19 cellular contexts compared by ENCODE assay signal in the genomic region with DNA sequence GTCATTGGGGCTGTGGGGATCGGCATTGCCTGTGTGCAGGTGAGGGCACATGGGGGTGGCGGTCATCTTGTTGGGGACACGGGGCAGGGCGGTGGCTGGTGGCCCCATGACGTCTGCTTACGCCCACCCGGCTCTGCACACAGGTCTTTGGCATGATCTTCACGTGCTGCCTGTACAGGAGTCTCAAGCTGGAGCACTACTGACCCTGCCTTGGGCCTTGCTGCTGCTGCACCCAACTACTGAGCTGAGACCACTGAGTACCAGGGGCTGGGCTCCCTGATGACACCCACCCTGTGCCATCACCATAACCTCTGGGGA. TPM values are rescaled to one million over a fixed set of nuclear protein-coding genes. Genes with fewer than 3 reads are reported as not detected.
A peak's percentile ranks its signal among the peaks of the same experiment; 100 is the strongest.
DNase-seq lines count a peak whose midpoint lies in the region; ATAC-seq and TF ChIP-seq lines count a peak whose summit lies in the region.
"Had no signal": no experiment of that assay in that cellular context is flagged by ENCODE, and none has a peak within 500 bp of the region (broad histone marks: within the 10 kb centered on the region; RNA-seq: fewer than 3 reads in every experiment).

No MANE protein-coding gene starts in this region.

- peak overlapping the region; percentile 13 for H3K4me2 ChIP-seq in fibroblast of lung (ENCODE audit: extremely low read depth, insufficient read depth, low read length)
- H3K4me2 ChIP-seq: GM23338 had no signal

- no peak overlapping the region for H2AFZ ChIP-seq in fibroblast of lung (ENCODE audit: low read length)
- H2AFZ ChIP-seq: GM23338 had no signal

- in situ Hi-C loops in Panc1 (cut with HindIII; ENCODE audit: low pct_unique_long_range_greater_than_20kb, low sequenced_read_pairs) (no loop called here), transverse colon (cut with MboI; ENCODE audit: low pct_ligation_motif_present in 1 of 4, low pct_unique_long_range_greater_than_20kb in 1 of 4, low sequenced_read_pairs in 3 of 4) (no loop called here), KBM-7 (cut with MboI; ENCODE audit: low pct_unique_long_range_greater_than_20kb, low sequenced_read_pairs) (no loop called here)

- TF ChIP-seq EP300 in transverse colon (IDR thresholded peaks at IDR 0.05; ENCODE audit: low read depth): no peak

- H3K36me3 ChIP-seq in left ventricle myocardium inferior: peaks cover 50% of the 10 kb centered on the region
- peaks cover 5% of the 10 kb centered on the region; the same call in 1 of the 2 replicates for H3K36me3 ChIP-seq in Panc1 (ENCODE audit: control insufficient read depth, insufficient read depth, low read length)
- H3K36me3 ChIP-seq in fibroblast of lung (ENCODE audit: control insufficient read depth, insufficient read depth, low read length): peaks cover 45% of the 10 kb centered on the region
- peaks cover 0 to 16% (median 6%) of the 10 kb centered on the region in 4 donors for H3K36me3 ChIP-seq in transverse colon

- H3K27me3 ChIP-seq in left ventricle myocardium inferior (ENCODE audit: low read depth) (no peaks in the 10 kb centered on the region), Panc1 (ENCODE audit: control insufficient read depth, insufficient read depth, low read length) (no peaks in the 10 kb centered on the region), fibroblast of lung (ENCODE audit: control insufficient read depth, insufficient read depth, low read length) (no peaks in the 10 kb centered on the region), transverse colon (no peaks in the 10 kb centered on the region)
- H3K27me3 ChIP-seq: Peyer's patch had no signal

- H3K4me3 ChIP-seq in left ventricle myocardium inferior (no peak overlapping the region), Panc1 (ENCODE audit: low read depth in 2 of 2, low read length in 2 of 2) (no peak overlapping the region), fibroblast of lung (replicated peaks in 1 of 4; ENCODE audit: control extremely low read depth in 1 of 4, insufficient read depth in 1 of 4, low read depth in 3 of 4, low read length in 4 of 4) (no peak overlapping the region), transverse colon (no peak overlapping the region)
- H3K4me3 ChIP-seq: GM23338, Peyer's patch had no signal

- ATAC-seq in left ventricle myocardium superior (no peak), Panc1 (peak; percentile 5)

- CTCF ChIA-PET in Panc1 (lab: Charles Lee): interaction anchor here (0.7 to 1.3 kb wide), 2 partner anchors 17 to 213 kb away, joined by 3 to 8 read pairs; no protein-coding TSS in a partner anchor

- WGBS in transverse colon (ENCODE audit: low coverage in 1 of 2), 2 donors: 90% methylated on average over 8 of the region's 8 CpGs; no CpG with 5 or more reads in 1 of the 2 donors

- H3K9ac ChIP-seq in fibroblast of lung (ENCODE audit: insufficient read depth, low read length): no peak overlapping the region

- H3K9me3 ChIP-seq in left ventricle myocardium inferior (replicated peaks) (no peaks in the 10 kb centered on the region), Panc1 (ENCODE audit: control insufficient read depth, insufficient read depth, low read depth, low read length) (no peaks in the 10 kb centered on the region), fibroblast of lung (ENCODE audit: control insufficient read depth, insufficient read depth, low read depth, low read length) (no peaks in the 10 kb centered on the region), transverse colon (no peaks in the 10 kb centered on the region)
- H3K9me3 ChIP-seq: Peyer's patch had no signal

- peaks cover 5% of the 10 kb centered on the region for H4K20me1 ChIP-seq in fibroblast of lung (ENCODE audit: control insufficient read depth, extremely low read depth, insufficient read depth, low read length)

- H3K4me1 ChIP-seq in left ventricle myocardium inferior (peaks cover 96% of the 10 kb centered on the region), Panc1 (ENCODE audit: control insufficient read depth, insufficient read depth, low read length) (peaks cover 63% of the 10 kb centered on the region), fibroblast of lung (ENCODE audit: control insufficient read depth, extremely low read depth, insufficient read depth, low read length) (peaks cover 26% of the 10 kb centered on the region), transverse colon (peaks cover 29 to 80% (median 55%) of the 10 kb centered on the region in 4 donors)

- DNase-seq in left ventricle myocardium inferior: no peak
- DNase-seq in left ventricle myocardium superior: no peak
- DNase-seq in Panc1 (ENCODE audit: low read depth, low spot score): no peak
- DNase-seq in fibroblast of lung (ENCODE audit: low read depth in 2 of 2): no peak
- no peak for DNase-seq in transverse colon
- DNase-seq in mesenteric fat pad (ENCODE audit: low spot score): no peak
- DNase-seq in KBM-7: no peak
- DNase-seq in activated effector memory CD4-positive, alpha-beta T cell treated with anti-CD3 and anti-CD28 coated beads, Interleukin-2, amount 50 U/mL, for 16 hours: no peak
- DNase-seq: C1 segment of cervical spinal cord, GDM1, KG1, NCI-H1048, NCI-H1436 treated with DMSO at 0.1 percent for 48 hours, NCI-H2081 treated with DMSO at 0.1 percent for 48 hours, NCI-H510A treated with DMSO at 0.1 percent for 48 hours, Peyer's patch, SHP77 had no signal

- intact Hi-C loops in left ventricle myocardium inferior (cut with micrococcal nuclease): no loop called here
- intact Hi-C loops in left ventricle myocardium superior (cut with micrococcal nuclease): no loop called here
- intact Hi-C loops in Panc1 (cut with micrococcal nuclease; ENCODE audit: unreplicated experiment): no loop called here
- intact Hi-C loops in transverse colon (cut with DNase I; ENCODE audit: low total_unique reads): no loop called here

- no peak for TF ChIP-seq POLR2A in transverse colon (IDR thresholded peaks at IDR 0.05)

- H3K79me2 ChIP-seq in fibroblast of lung (ENCODE audit: control insufficient read depth, insufficient read depth, low read length): peaks cover 78% of the 10 kb centered on the region

- TF ChIP-seq CTCF in left ventricle myocardium inferior (IDR thresholded peaks at IDR 0.05; ENCODE audit: borderline replicate concordance): no peak
- no peak for TF ChIP-seq CTCF in Panc1 (IDR thresholded peaks at IDR 0.05)
- no peak for TF ChIP-seq CTCF in fibroblast of lung (conservative IDR thresholded peaks at IDR 0.05 in 1 of 2, IDR thresholded peaks at IDR 0.05 in 1 of 2; ENCODE audit: low read depth in 1 of 2, low read length in 2 of 2)
- no peak for TF ChIP-seq CTCF in transverse colon (IDR thresholded peaks at IDR 0.05)

- H3K27ac ChIP-seq in left ventricle myocardium inferior (replicated peaks) (peak overlapping the region; percentile 45), Panc1 (ENCODE audit: low read length) (peak overlapping the region; percentile 92), fibroblast of lung (ENCODE audit: insufficient read depth, low read length) (no peak overlapping the region), transverse colon (peak overlapping the region in 3 of 4 donors; percentile 28 to 91 (median 36))
- H3K27ac ChIP-seq: HL-60 had no signal

- POLR2A ChIA-PET in Panc1 (lab: Charles Lee): no interaction called here

- BruUV-seq in Panc1 (replicated peaks; lab: Mats Ljungman, UMichigan): no TSS peak

RNA-seq across cellular contexts. Expression of a gene that starts 4.4 kb away (rescaled TPM):
- 226 TPM for total RNA-seq in left ventricle myocardium inferior
- total RNA-seq in left ventricle myocardium superior: 266 TPM
- total RNA-seq in Panc1 (2021; ENCODE audit: unreplicated experiment): 673 TPM
- polyA plus RNA-seq in Panc1 (2012; ENCODE audit: insufficient read length): 2,061 TPM
- 106 and 196 TPM in 2 replicates for total RNA-seq in fibroblast of lung
- polyA plus RNA-seq in fibroblast of lung: 181 and 317 TPM in 2 replicates
- 609 and 1,027 TPM in 2 replicates for polyA plus RNA-seq in fibroblast of lung (2012)
- polyA minus RNA-seq in fibroblast of lung (ENCODE audit: low replicate concordance): 267 and 318 TPM in 2 replicates
- total RNA-seq in transverse colon: 10 to 100 TPM in 3 of 4 donors, 1 to 10 TPM in 1; 9.7 to 66.6 (median 32.7) TPM
- total RNA-seq in mesenteric fat pad: 203 TPM

RNA-seq across cellular contexts. Expression of a gene that starts 4.7 kb away (rescaled TPM):
- 33.0 TPM for total RNA-seq in left ventricle myocardium inferior
- total RNA-seq in left ventricle myocardium superior: 40.5 TPM
- 187 TPM for total RNA-seq in Panc1 (2021; ENCODE audit: unreplicated experiment)
- 257 TPM for polyA plus RNA-seq in Panc1 (2012; ENCODE audit: insufficient read length)
- total RNA-seq in fibroblast of lung: 133 and 191 TPM in 2 replicates
- polyA plus RNA-seq in fibroblast of lung: 102 and 133 TPM in 2 replicates
- 163 and 243 TPM in 2 replicates for polyA plus RNA-seq in fibroblast of lung (2012)
- 92.1 and 173 TPM in 2 replicates for polyA minus RNA-seq in fibroblast of lung (ENCODE audit: low replicate concordance)
- 10 to 100 TPM; 25.1 to 75.0 (median 32.4) TPM for total RNA-seq in transverse colon
- 120 TPM for total RNA-seq in mesenteric fat pad

RNA-seq across cellular contexts. Expression of a gene that starts 5.2 kb away (rescaled TPM):
- 408 TPM for total RNA-seq in left ventricle myocardium inferior
- total RNA-seq in left ventricle myocardium superior: 401 TPM
- 680 TPM for total RNA-seq in Panc1 (2021; ENCODE audit: unreplicated experiment)
- 1,015 TPM for polyA plus RNA-seq in Panc1 (2012; ENCODE audit: insufficient read length)
- 408 and 547 TPM in 2 replicates for total RNA-seq in fibroblast of lung
- 711 and 748 TPM in 2 replicates for polyA plus RNA-seq in fibroblast of lung
- 822 and 945 TPM in 2 replicates for polyA plus RNA-seq in fibroblast of lung (2012)
- polyA minus RNA-seq in fibroblast of lung (ENCODE audit: low replicate concordance): 953 and 983 TPM in 2 replicates
- total RNA-seq in transverse colon: 100 to 1,000 TPM; 252 to 650 (median 429) TPM
- 776 TPM for total RNA-seq in mesenteric fat pad

RNA-seq across cellular contexts. Expression of a gene that starts 10.2 kb away (rescaled TPM):
- total RNA-seq in left ventricle myocardium inferior (23.2 TPM), left ventricle myocardium superior (31.0 TPM), Panc1 (2021; ENCODE audit: unreplicated experiment) (132 TPM), fibroblast of lung (0.66 and 1.0 TPM in 2 replicates), transverse colon (100 to 1,000 TPM in 3 of 4 donors, 10 to 100 TPM in 1; 82.7 to 373 (median 210) TPM), mesenteric fat pad (6.8 TPM)
- polyA plus RNA-seq in Panc1 (2012; ENCODE audit: insufficient read length): 167 TPM
- 0.11 and 0.82 TPM in 2 replicates for polyA plus RNA-seq in fibroblast of lung
- 0.98 and 2.6 TPM in 2 replicates for polyA plus RNA-seq in fibroblast of lung (2012)
- polyA minus RNA-seq in fibroblast of lung (ENCODE audit: low replicate concordance): 2.1 TPM in 1 of 2 replicates, not detected in the other

RNA-seq across cellular contexts. Expression of a gene that starts 19.2 kb away (rescaled TPM):
- total RNA-seq in left ventricle myocardium inferior (300 TPM), left ventricle myocardium superior (321 TPM), Panc1 (2021; ENCODE audit: unreplicated experiment) (244 TPM), fibroblast of lung (16.2 and 33.9 TPM in 2 replicates), transverse colon (100 to 1,000 TPM in 3 of 4 donors, 10 to 100 TPM in 1; 61.7 to 821 (median 134) TPM), mesenteric fat pad (1,877 TPM)
- polyA plus RNA-seq in Panc1 (2012; ENCODE audit: insufficient read length): 377 TPM
- polyA plus RNA-seq in fibroblast of lung: 16.2 and 17.0 TPM in 2 replicates
- polyA plus RNA-seq in fibroblast of lung (2012): 65.5 and 80.5 TPM in 2 replicates
- polyA minus RNA-seq in fibroblast of lung (ENCODE audit: low replicate concordance): 108 and 136 TPM in 2 replicates
